1 cellular context compared by ENCODE assay signal in genomic region chr1:116628448-116628847, GRCh38.
A peak's percentile ranks its signal among the peaks of the same experiment; 100 is the strongest.
TF ChIP-seq lines count a peak whose summit lies in the region.

No MANE protein-coding gene starts in this region.

TF ChIP-seq in GM12878, 131 proteins besides CTCF, POLR2A, EP300 and RAD21 (continues in another document):
- TF ChIP-seq ZBTB33 (IDR thresholded peaks at IDR 0.05) = no peak
- no peak for TF ChIP-seq NR2F1 (conservative IDR thresholded peaks at IDR 0.05)
- TF ChIP-seq MYB (IDR thresholded peaks at IDR 0.05; ENCODE audit: borderline replicate concordance, low read depth, low read length) = no peak
- TF ChIP-seq IKZF2 (IDR thresholded peaks at IDR 0.05) = peak in 1 of 2 experiments; percentile 64; a peak in 2 of 4 replicates
- TF ChIP-seq SMAD1 (IDR thresholded peaks at IDR 0.05; ENCODE audit: low read depth, partially characterized antibody) = no peak
- 0 out of 2 replicates have a peak, but pooled peaks have one; percentile 36 for TF ChIP-seq DPF2 (IDR thresholded peaks at IDR 0.05)
- TF ChIP-seq ZNF274 (IDR thresholded peaks at IDR 0.05; ENCODE audit: insufficient read depth, insufficient read length) = no peak
- no peak for TF ChIP-seq ZSCAN29 (IDR thresholded peaks at IDR 0.05)
- no peak for TF ChIP-seq KAT2A (conservative IDR thresholded peaks at IDR 0.05; ENCODE audit: control insufficient read depth, low read depth, low read length)
- no peak for TF ChIP-seq CEBPZ (IDR thresholded peaks at IDR 0.05; ENCODE audit: low read depth, low read length)
- TF ChIP-seq HSF1 (IDR thresholded peaks at IDR 0.05; ENCODE audit: low read depth, low read length) = no peak
- TF ChIP-seq SMC3 (IDR thresholded peaks at IDR 0.05; ENCODE audit: borderline replicate concordance, low read length) = no peak
- TF ChIP-seq NFXL1 (IDR thresholded peaks at IDR 0.05; ENCODE audit: borderline replicate concordance) = no peak
- TF ChIP-seq ZNF592 (IDR thresholded peaks at IDR 0.05) = no peak
- peak; percentile 79; the same call in 1 of the 2 replicates for TF ChIP-seq EED (IDR thresholded peaks at IDR 0.05; ENCODE audit: low read depth)
- no peak for TF ChIP-seq BRCA1 (IDR thresholded peaks at IDR 0.05; ENCODE audit: low read depth, low read length)
- TF ChIP-seq SIX5 (IDR thresholded peaks at IDR 0.05; ENCODE audit: low read depth, low read length, severe bottlenecking) = no peak
- TF ChIP-seq ZZZ3 (IDR thresholded peaks at IDR 0.05; ENCODE audit: control insufficient read depth, insufficient read length, low read depth) = no peak
- TF ChIP-seq BCLAF1 (IDR thresholded peaks at IDR 0.05) = no peak
- TF ChIP-seq SKIL (IDR thresholded peaks at IDR 0.05; ENCODE audit: low read depth, poor library complexity, severe bottlenecking) = peak; percentile 73
- no peak for TF ChIP-seq ZNF207 (IDR thresholded peaks at IDR 0.05; ENCODE audit: borderline replicate concordance)
- TF ChIP-seq BACH1 (IDR thresholded peaks at IDR 0.05; ENCODE audit: borderline replicate concordance) = no peak
- no peak for TF ChIP-seq CHD1 (IDR thresholded peaks at IDR 0.05; ENCODE audit: low read depth, low read length)
- TF ChIP-seq NFIC (IDR thresholded peaks at IDR 0.05; ENCODE audit: low read depth, low read length) = peak; percentile 77
- TF ChIP-seq TCF3 (IDR thresholded peaks at IDR 0.05; ENCODE audit: borderline replicate concordance, insufficient read depth, low read depth, low read length) = no peak
- no peak for TF ChIP-seq GABPA (IDR thresholded peaks at IDR 0.05; ENCODE audit: low read depth)
- no peak for TF ChIP-seq FOXK2 (IDR thresholded peaks at IDR 0.05)
- no peak for TF ChIP-seq MAX (IDR thresholded peaks at IDR 0.05; ENCODE audit: low read depth, low read length)
- TF ChIP-seq ZNF622 (IDR thresholded peaks at IDR 0.05) = no peak
- no peak for TF ChIP-seq TCF7 (IDR thresholded peaks at IDR 0.05; ENCODE audit: borderline replicate concordance)
- no peak for TF ChIP-seq ASH2L (IDR thresholded peaks at IDR 0.05; ENCODE audit: borderline replicate concordance, low read depth)
- no peak for TF ChIP-seq SRF (IDR thresholded peaks at IDR 0.05; ENCODE audit: low read depth in 2 of 2, low read length in 2 of 2)
- TF ChIP-seq SMAD5 (IDR thresholded peaks at IDR 0.05; ENCODE audit: low read depth) = no peak
- TF ChIP-seq E4F1 (IDR thresholded peaks at IDR 0.05; ENCODE audit: borderline replicate concordance, partially characterized antibody) = no peak
- TF ChIP-seq PKNOX1 (IDR thresholded peaks at IDR 0.05) = no peak
- peak; percentile 60 for TF ChIP-seq JUNB (IDR thresholded peaks at IDR 0.05)
- TF ChIP-seq ATF3 (IDR thresholded peaks at IDR 0.05; ENCODE audit: borderline replicate concordance, extremely low read depth, low read depth, low read length) = no peak
- TF ChIP-seq MEF2B (IDR thresholded peaks at IDR 0.05; ENCODE audit: partially characterized antibody, poor library complexity, severe bottlenecking) = peak; percentile 84
- TF ChIP-seq STAT3 (IDR thresholded peaks at IDR 0.05; ENCODE audit: low read depth, low read length) = no peak
